In genomic region chr9:127884427-127884911, GRCh38 we compare ENCODE assay signal across 9 cellular contexts. TPM values are rescaled to one million over a fixed set of nuclear protein-coding genes. Genes with fewer than 3 reads are reported as not detected.
DNase-seq lines count a peak whose midpoint lies in the region; ATAC-seq and TF ChIP-seq lines count a peak whose summit lies in the region.
"Had no signal": no experiment of that assay in that cellular context is flagged by ENCODE, and none has a peak within 500 bp of the region (broad histone marks: within the 10 kb centered on the region; RNA-seq: fewer than 3 reads in every experiment).

No MANE protein-coding gene starts in this region.

- H3K27ac Mint-ChIP-seq in immature natural killer cell: peak overlapping the region; percentile 64 to 87 (median 76)

- peaks cover 0 to 4% (median 2%) of the 10 kb centered on the region in 3 donors for H3K27me3 Mint-ChIP-seq in immature natural killer cell (ENCODE audit: low read depth in 3 of 3)

- intact Hi-C loops in breast epithelium (cut with DNase I; ENCODE audit: low total_unique reads): no loop called here
- intact Hi-C loops in mammary epithelial cell (cut with micrococcal nuclease): no loop called here

- no peaks in the 10 kb centered on the region for H4K20me1 ChIP-seq in mammary epithelial cell (ENCODE audit: insufficient read depth, low read length)

- H3K4me1 ChIP-seq in breast epithelium (peaks cover 0 to 3% of the 10 kb centered on the region in 2 donors), mammary epithelial cell (ENCODE audit: insufficient read depth, low read length) (no peaks in the 10 kb centered on the region), upper lobe of left lung (peaks cover 5 to 21% (median 16%) of the 10 kb centered on the region in 4 donors)

- peaks cover 0 to 10% (median 7%) of the 10 kb centered on the region in 3 donors for H3K36me3 Mint-ChIP-seq in immature natural killer cell

- ATAC-seq in upper lobe of left lung (ENCODE audit: low FRiP score in 2 of 2) (peak in 1 of 2 donors; percentile 34), GM19328 (IDR thresholded peaks at IDR 0.05; ENCODE audit: unreplicated experiment) (no peak), HG02938 (IDR thresholded peaks at IDR 0.05; ENCODE audit: unreplicated experiment) (no peak)

- H3K9ac ChIP-seq in mammary epithelial cell (ENCODE audit: insufficient read depth, low read length): no peak overlapping the region
- H3K9ac ChIP-seq in SK-N-MC (ENCODE audit: insufficient read length): no peak overlapping the region

- H3K9me3 ChIP-seq in breast epithelium: no peaks in the 10 kb centered on the region
- no peaks in the 10 kb centered on the region for H3K9me3 ChIP-seq in mammary epithelial cell (replicated peaks; ENCODE audit: insufficient read depth, low read length)
- H3K9me3 ChIP-seq in SK-N-MC (ENCODE audit: low read depth, low read length): no peaks in the 10 kb centered on the region
- no peaks in the 10 kb centered on the region for H3K9me3 ChIP-seq in upper lobe of left lung

- peaks cover 14 to 19% of the 10 kb centered on the region in 2 donors for H3K4me1 Mint-ChIP-seq in immature natural killer cell

- peak overlapping the region in 1 of 5 donors; percentile 38 for H3K4me3 Mint-ChIP-seq in immature natural killer cell

- no peak overlapping the region for H3K4me3 ChIP-seq in breast epithelium
- H3K4me3 ChIP-seq in mammary epithelial cell (replicated peaks in 1 of 3; ENCODE audit: insufficient read depth in 1 of 3, low read depth in 2 of 3, low read length in 3 of 3): no peak overlapping the region
- peak overlapping the region; percentile 36; the same call in 1 of the 2 replicates for H3K4me3 ChIP-seq in SK-N-MC
- no peak overlapping the region for H3K4me3 ChIP-seq in upper lobe of left lung

- TF ChIP-seq CTCF in breast epithelium (IDR thresholded peaks at IDR 0.05): no peak
- TF ChIP-seq CTCF in mammary epithelial cell (conservative IDR thresholded peaks at IDR 0.05 in 1 of 2, IDR thresholded peaks at IDR 0.05 in 1 of 2; ENCODE audit: extremely low read depth in 1 of 2, insufficient read depth in 1 of 2, low read depth in 1 of 2, low read length in 2 of 2): no peak
- TF ChIP-seq CTCF in upper lobe of left lung (IDR thresholded peaks at IDR 0.05): no peak

- WGBS in mammary epithelial cell (ENCODE audit: low coverage, missing lambda C conversion rate): 56% methylated on average over 10 of the region's 11 CpGs
- 40 to 52% methylated on average over 9 to 11 of the region's 11 CpGs for WGBS in upper lobe of left lung, 2 donors

- TF ChIP-seq EP300 in upper lobe of left lung (IDR thresholded peaks at IDR 0.05): no peak

- no peak for TF ChIP-seq POLR2A in breast epithelium (IDR thresholded peaks at IDR 0.05)
- no peak for TF ChIP-seq POLR2A in upper lobe of left lung (IDR thresholded peaks at IDR 0.05)

- in situ Hi-C loops in mammary epithelial cell (cut with MboI; ENCODE audit: low sequenced_read_pairs in 2 of 2): no loop called here

- no peak overlapping the region for H3K4me2 ChIP-seq in mammary epithelial cell (ENCODE audit: insufficient read depth, low read depth, low read length)

- CTCF ChIA-PET in mammary epithelial cell (lab: Charles Lee; ENCODE audit: low non-redundant PET): no interaction called here

- peak overlapping the region; percentile 15 to 71 for H3K27ac ChIP-seq in breast epithelium
- H3K27ac ChIP-seq in mammary epithelial cell (ENCODE audit: insufficient read depth, low read depth, low read length): no peak overlapping the region
- H3K27ac ChIP-seq in SK-N-MC: peak overlapping the region; percentile 62
- H3K27ac ChIP-seq in upper lobe of left lung: peak overlapping the region in 3 of 4 donors; percentile 6 to 71 (median 68)
- H3K27ac ChIP-seq: C4-2B had no signal

- dilution Hi-C loops in mammary epithelial cell (cut with HindIII; ENCODE audit: low sequenced_read_pairs): no loop called here

- H3K9me3 Mint-ChIP-seq in immature natural killer cell: no peaks in the 10 kb centered on the region

- H3K36me3 ChIP-seq in breast epithelium (peaks cover 6% of the 10 kb centered on the region), mammary epithelial cell (ENCODE audit: insufficient read depth, low read length) (no peaks in the 10 kb centered on the region), SK-N-MC (ENCODE audit: insufficient read depth, low read length) (peaks cover 15% of the 10 kb centered on the region; the same call in 1 of the 2 replicates), upper lobe of left lung (peaks cover 6 to 42% (median 31%) of the 10 kb centered on the region in 4 donors)

- no peaks in the 10 kb centered on the region for H3K27me3 ChIP-seq in breast epithelium
- H3K27me3 ChIP-seq in mammary epithelial cell (ENCODE audit: insufficient read depth, low read length): no peaks in the 10 kb centered on the region
- no peaks in the 10 kb centered on the region for H3K27me3 ChIP-seq in upper lobe of left lung

- H2AFZ ChIP-seq in mammary epithelial cell (ENCODE audit: low read depth, low read length): no peak overlapping the region

- no peaks in the 10 kb centered on the region for H3K79me2 ChIP-seq in mammary epithelial cell (ENCODE audit: insufficient read depth, low read length)

- no peak for DNase-seq in breast epithelium (ENCODE audit: low spot score in 2 of 2)
- DNase-seq in mammary epithelial cell: no peak
- no peak for DNase-seq in SK-N-MC (ENCODE audit: low read depth, low spot score)
- DNase-seq in immature natural killer cell: peak in 1 of 3 donors; percentile 21
- DNase-seq in upper lobe of left lung: no peak
- no peak for DNase-seq in stimulated activated CD4-positive, alpha-beta T cell treated with anti-CD3 and anti-CD28 coated beads, Interleukin-4, amount 100 ng/mL, for 1 hour

- BruUV-seq in mammary epithelial cell (replicated peaks; lab: Mats Ljungman, UMichigan): no TSS peak

RNA-seq across cellular contexts. Expression of gene AK1, which starts 7.0 kb away (rescaled TPM):
- total RNA-seq in breast epithelium (10 to 100 TPM; 23.5 to 30.2 (median 23.6) TPM), mammary epithelial cell (10 to 100 TPM; 42.0 to 57.9 TPM), upper lobe of left lung (100 to 1,000 TPM; 106 to 239 (median 161) TPM)
- polyA plus RNA-seq in mammary epithelial cell (65.8 TPM), immature natural killer cell (1 to 10 TPM in 1 of 3 donors, under 1 TPM in 1, not detected in 1; 0.12 to 1.0 TPM)
- polyA minus RNA-seq in mammary epithelial cell: 52.1 TPM

RNA-seq across cellular contexts. Expression of gene ST6GALNAC6, which starts 14.9 kb away (rescaled TPM):
- total RNA-seq in breast epithelium (100 to 1,000 TPM in 2 of 3 donors, 10 to 100 TPM in 1; 61.5 to 175 (median 103) TPM), mammary epithelial cell (10 to 100 TPM; 28.8 to 29.5 TPM), upper lobe of left lung (100 to 1,000 TPM in 1 of 6 donors, 10 to 100 TPM in 5; 67.3 to 117 (median 85.2) TPM)
- polyA plus RNA-seq in mammary epithelial cell (26.6 TPM), immature natural killer cell (10 to 100 TPM; 84.0 to 97.8 (median 94.1) TPM)
- polyA minus RNA-seq in mammary epithelial cell: 14.6 TPM

RNA-seq across cellular contexts. Expression of gene ENG, which starts 30.0 kb away (rescaled TPM):
- 10 to 100 TPM; 21.5 to 50.8 (median 30.9) TPM for total RNA-seq in breast epithelium
- 10 to 100 TPM in 1 of 2 donors, 1 to 10 TPM in 1; 4.0 to 32.2 TPM for total RNA-seq in mammary epithelial cell
- polyA plus RNA-seq in mammary epithelial cell: 15.1 TPM
- 29.8 TPM for polyA minus RNA-seq in mammary epithelial cell
- polyA plus RNA-seq in immature natural killer cell: 10 to 100 TPM in 1 of 3 donors, 1 to 10 TPM in 2; 7.2 to 12.1 (median 8.6) TPM
- total RNA-seq in upper lobe of left lung: 100 to 1,000 TPM in 4 of 6 donors, 10 to 100 TPM in 2; 45.7 to 378 (median 178) TPM

RNA-seq across cellular contexts. Expression of gene ST6GALNAC4, which starts 32.4 kb away (rescaled TPM):
- 10 to 100 TPM; 17.6 to 44.6 (median 24.0) TPM for total RNA-seq in breast epithelium
- total RNA-seq in mammary epithelial cell: 10 to 100 TPM; 14.3 to 19.6 TPM
- 21.9 TPM for polyA plus RNA-seq in mammary epithelial cell
- polyA minus RNA-seq in mammary epithelial cell: 50.2 TPM
- 10 to 100 TPM in 1 of 3 donors, 1 to 10 TPM in 2; 8.7 to 20.1 (median 9.1) TPM for polyA plus RNA-seq in immature natural killer cell
- 100 to 1,000 TPM in 1 of 6 donors, 10 to 100 TPM in 5; 41.3 to 105 (median 56.2) TPM for total RNA-seq in upper lobe of left lung

RNA-seq across cellular contexts. Expression of gene PIP5KL1, which starts 46.1 kb away (rescaled TPM):
- total RNA-seq in breast epithelium (10 to 100 TPM in 1 of 3 donors, 1 to 10 TPM in 2; 2.2 to 10.1 (median 5.2) TPM), mammary epithelial cell (10 to 100 TPM in 1 of 2 donors, 1 to 10 TPM in 1; 6.7 to 11.8 TPM), upper lobe of left lung (10 to 100 TPM in 3 of 6 donors, 1 to 10 TPM in 3; 4.1 to 38.8 (median 10.0) TPM)
- polyA plus RNA-seq in mammary epithelial cell (4.4 TPM), immature natural killer cell (under 1 TPM in 2 of 3 donors, not detected in 1; 0.14 to 0.18 TPM)
- 0.41 TPM for polyA minus RNA-seq in mammary epithelial cell
